In genomic region chr15:20640427-20640826, GRCh38 we compare ENCODE assay signal across 8 cellular contexts.
A peak's percentile ranks its signal among the peaks of the same experiment; 100 is the strongest.
DNase-seq lines count a peak whose midpoint lies in the region; ATAC-seq, FAIRE-seq and TF ChIP-seq lines count a peak whose summit lies in the region.
"Not testable (repeated sequence)": the region's sequence is repeated elsewhere in the genome, so short reads cannot be mapped to it uniquely, and the experiment has no call there.

No MANE protein-coding gene starts in this region.

- not testable (repeated sequence) for FAIRE-seq in GM12878 (lab: Jason Lieb, UNC)

- H3K4me2 ChIP-seq in GM12878 (ENCODE audit: control insufficient read depth, insufficient read depth) = not testable (repeated sequence)

- H3K36me3 Mint-ChIP-seq in HFFc6 (ENCODE audit: low read depth); WTC11: not testable (repeated sequence)

- 0% methylated on average over 2 of the region's 5 CpGs for WGBS in GM12878 (ENCODE audit: insufficient coverage, insufficient replicate concordance, low lambda C conversion rate, missing lambda C conversion rate)

- not testable (repeated sequence) for TF ChIP-seq RAD21 in GM12878 (IDR thresholded peaks at IDR 0.05; ENCODE audit: insufficient read depth, low read depth, low read length)

- peak; percentile 46 for ATAC-seq in GM18861 (IDR thresholded peaks at IDR 0.05; ENCODE audit: unreplicated experiment)
- peak; percentile 62 for ATAC-seq in GM21390 (IDR thresholded peaks at IDR 0.05; ENCODE audit: unreplicated experiment)
- ATAC-seq in HG03354 (IDR thresholded peaks at IDR 0.05; ENCODE audit: poor library complexity, severe bottlenecking, unreplicated experiment) = peak; percentile 66
- ATAC-seq in WTC11 = peak; percentile 75
- peak; percentile 86 for ATAC-seq in GM12878
- peak; percentile 66 to 83 for ATAC-seq in lower lobe of right lung
- ATAC-seq in upper lobe of right lung = peak; percentile 83

- not testable (repeated sequence) for H3K4me3 Mint-ChIP-seq in HFFc6, WTC11

- H3K27me3 ChIP-seq in GM12878 (replicated peaks in 1 of 2; ENCODE audit: control insufficient read depth in 2 of 2, insufficient read depth in 2 of 2, low read length in 1 of 2) = not testable (repeated sequence)
- H3K27me3 ChIP-seq in lower lobe of right lung (ENCODE audit: low read depth) = peaks cover 13% of the 10 kb centered on the region
- peaks cover 15% of the 10 kb centered on the region for H3K27me3 ChIP-seq in upper lobe of right lung

- not testable (repeated sequence) for H3K9me3 ChIP-seq in GM12878 (replicated peaks; ENCODE audit: control insufficient read depth, insufficient read depth, low read length); lower lobe of right lung; upper lobe of right lung

- not testable (repeated sequence) for H2AFZ ChIP-seq in GM12878 (ENCODE audit: control insufficient read depth, low read depth, low read length)

- H3K79me2 ChIP-seq in GM12878 (ENCODE audit: control insufficient read depth, insufficient read depth, low read length) = not testable (repeated sequence)

- not testable (repeated sequence) for H3K4me3 ChIP-seq in GM12878, lower lobe of right lung, upper lobe of right lung

- intact Hi-C loops in GM12878 (cut with micrococcal nuclease; ENCODE audit: unreplicated experiment); lower lobe of right lung (cut with DNase I); upper lobe of right lung (cut with DNase I): not testable (repeated sequence)

- TF ChIP-seq POLR2A in GM12878 (IDR thresholded peaks at IDR 0.05; ENCODE audit: low read depth, low read length) = not testable (repeated sequence)

- H3K27ac Mint-ChIP-seq in HFFc6, WTC11: not testable (repeated sequence)

- not testable (repeated sequence) for H3K9me3 Mint-ChIP-seq in HFFc6, WTC11

- not testable (repeated sequence) for DNase-seq in HFFc6; WTC11 (ENCODE audit: low spot score); GM12878 (ENCODE audit: low read depth, low spot score); lower lobe of right lung; upper lobe of right lung

- not testable (repeated sequence) for BruUV-seq in GM12878 (replicated peaks; lab: Mats Ljungman, UMichigan)

- H3K4me1 ChIP-seq in GM12878 (ENCODE audit: control insufficient read depth, insufficient read depth, low read length); lower lobe of right lung; upper lobe of right lung: not testable (repeated sequence)

- POLR2A ChIA-PET in WTC11 (lab: Charles Lee); GM12878 (lab: Charles Lee): not testable (repeated sequence)

- in situ Hi-C loops in GM12878 (cut with MboI) = not testable (repeated sequence)

- H3K9ac ChIP-seq in GM12878 (ENCODE audit: control insufficient read depth, insufficient read depth, low read length) = not testable (repeated sequence)

- SMC1A ChIA-PET in GM12878 (lab: Charles Lee; ENCODE audit: uncharacterized antibody, unreplicated experiment) = not testable (repeated sequence)

- TF ChIP-seq EP300 in GM12878 (IDR thresholded peaks at IDR 0.05; ENCODE audit: borderline replicate concordance in 1 of 2, control insufficient read depth in 1 of 2, low read depth in 2 of 2, low read length in 2 of 2) = not testable (repeated sequence)

- H4K20me1 ChIP-seq in GM12878 (ENCODE audit: control insufficient read depth, insufficient read depth) = not testable (repeated sequence)

- peak; percentile 17; the same call in 1 of the 2 replicates for TF ChIP-seq CTCF in HFFc6 (IDR thresholded peaks at IDR 0.05)
- not testable (repeated sequence) for TF ChIP-seq CTCF in WTC11 (IDR thresholded peaks at IDR 0.05); GM12878 (IDR thresholded peaks at IDR 0.05 in 2 of 3, conservative IDR thresholded peaks at IDR 0.05 in 1 of 3; ENCODE audit: control insufficient read depth in 2 of 3, extremely low read depth in 1 of 3, insufficient read depth in 1 of 3, low read depth in 3 of 3, low read length in 3 of 3); lower lobe of right lung (IDR thresholded peaks at IDR 0.05); upper lobe of right lung (IDR thresholded peaks at IDR 0.05)

- not testable (repeated sequence) for H3K36me3 ChIP-seq in GM12878 (ENCODE audit: control insufficient read depth in 2 of 2, insufficient read depth in 2 of 2, low read length in 1 of 2); lower lobe of right lung; upper lobe of right lung

- CTCF ChIA-PET in WTC11 (lab: Charles Lee); GM12878 (lab: Yijun Ruan, JAX): not testable (repeated sequence)

- H3K27ac ChIP-seq in GM12878 (ENCODE audit: control insufficient read depth, insufficient read depth); lower lobe of right lung; upper lobe of right lung: not testable (repeated sequence)

- not testable (repeated sequence) for H3K27me3 Mint-ChIP-seq in HFFc6 (ENCODE audit: insufficient read depth); WTC11 (ENCODE audit: low read depth)

- RAD21 ChIA-PET in GM12878 (lab: Charles Lee; ENCODE audit: unreplicated experiment) = not testable (repeated sequence)

- H3K4me1 Mint-ChIP-seq in HFFc6 (ENCODE audit: low read depth); WTC11: not testable (repeated sequence)
